ENCODE assay signal across 1 cellular context in the genomic region with DNA sequence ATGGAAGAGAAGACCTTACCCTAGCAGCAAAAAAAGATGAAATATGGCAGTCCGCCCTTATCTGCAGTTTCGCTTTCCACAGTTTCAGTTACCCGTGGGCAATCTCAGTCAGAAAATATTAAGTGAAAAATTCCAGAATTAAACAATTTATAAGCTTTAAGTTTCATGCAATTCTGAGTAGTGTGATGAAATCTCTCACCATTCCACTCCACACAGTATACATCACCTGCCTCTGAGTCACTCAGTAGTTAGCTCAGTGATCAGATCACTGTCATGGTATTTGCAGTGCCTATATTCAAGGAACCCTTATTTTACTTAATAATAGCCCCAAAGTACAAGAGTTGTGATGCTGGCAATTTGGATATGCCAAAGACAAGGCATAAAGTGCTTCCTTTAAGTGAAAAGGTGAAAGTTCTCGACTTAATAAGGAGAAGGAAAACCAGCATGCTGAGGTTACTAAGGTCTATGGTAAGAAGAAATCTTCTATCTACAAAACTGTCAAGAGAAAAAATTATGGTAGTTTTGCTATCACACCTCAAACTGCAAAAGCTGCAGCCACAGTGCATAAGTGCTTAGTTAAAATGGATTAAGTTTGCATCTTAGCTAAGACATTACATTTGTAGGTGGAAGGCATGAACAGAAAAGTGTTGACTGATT.
A peak's percentile ranks its signal among the peaks of the same experiment; 100 is the strongest.
TF ChIP-seq lines count a peak whose summit lies in the region.

No MANE protein-coding gene starts in this region.

TF ChIP-seq in K562, 482 proteins besides CTCF, POLR2A, EP300 and RAD21 (continued from another document):
- TF ChIP-seq NR2C2 (CRISPR knock-in tag; IDR thresholded peaks at IDR 0.05) (no peak), NR2C2 (tag; IDR thresholded peaks at IDR 0.05) (0 out of 2 replicates have a peak, but pooled peaks have one; percentile 18), ATF4 (CRISPR knock-in tag; IDR thresholded peaks at IDR 0.05) (no peak), RB1 (IDR thresholded peaks at IDR 0.05; ENCODE audit: low read depth) (no peak), RCOR1 (IDR thresholded peaks at IDR 0.05; ENCODE audit: borderline replicate concordance in 1 of 2, low read depth in 2 of 2, low read length in 2 of 2) (no peak), PHF21A (IDR thresholded peaks at IDR 0.05; ENCODE audit: borderline replicate concordance, low read depth) (no peak), HBP1 (CRISPR knock-in tag; IDR thresholded peaks at IDR 0.05) (no peak), MEIS2 (IDR thresholded peaks at IDR 0.05; ENCODE audit: partially characterized antibody) (peak; percentile 57), FOSL1 (tag; conservative IDR thresholded peaks at IDR 0.05) (peak; percentile 90), HINFP (tag; conservative IDR thresholded peaks at IDR 0.05; ENCODE audit: low read depth) (no peak), SMARCE1 (IDR thresholded peaks at IDR 0.05) (peak; percentile 12; the same call in 1 of the 2 replicates), PHTF2 (CRISPR knock-in tag; IDR thresholded peaks at IDR 0.05) (no peak), HSF4 (CRISPR knock-in tag; IDR thresholded peaks at IDR 0.05; ENCODE audit: borderline replicate concordance) (no peak), PCBP2 (IDR thresholded peaks at IDR 0.05; ENCODE audit: low read depth, low read length, poor library complexity, severe bottlenecking) (no peak), JUN (IDR thresholded peaks at IDR 0.05; ENCODE audit: borderline replicate concordance, low read depth, low read length) (0 out of 2 replicates have a peak, but pooled peaks have one; percentile 38), JUN (CRISPR knock-in tag; IDR thresholded peaks at IDR 0.05; ENCODE audit: borderline replicate concordance) (no peak), ETV6 (IDR thresholded peaks at IDR 0.05; ENCODE audit: borderline replicate concordance in 1 of 2, low read depth in 2 of 2, low read length in 1 of 2) (no peak), ETV6 (CRISPR knock-in tag; IDR thresholded peaks at IDR 0.05; ENCODE audit: borderline replicate concordance) (no peak), ZNF79 (CRISPR knock-in tag; IDR thresholded peaks at IDR 0.05; ENCODE audit: low read depth) (no peak), CEBPG (CRISPR knock-in tag; IDR thresholded peaks at IDR 0.05) (0 out of 2 replicates have a peak, but pooled peaks have one; percentile 27), CEBPG (tag; conservative IDR thresholded peaks at IDR 0.05 in 1 of 2, IDR thresholded peaks at IDR 0.05 in 1 of 2) (peak; percentile 72 to 88), ZNF449 (CRISPR knock-in tag; IDR thresholded peaks at IDR 0.05) (no peak), HDGF (IDR thresholded peaks at IDR 0.05) (no peak), FOXM1 (IDR thresholded peaks at IDR 0.05; ENCODE audit: low read depth) (no peak), FOXM1 (CRISPR knock-in tag; IDR thresholded peaks at IDR 0.05; ENCODE audit: low read depth) (no peak), JUND (IDR thresholded peaks at IDR 0.05; ENCODE audit: borderline replicate concordance, low read depth, low read length) (peak; percentile 76; the same call in 1 of the 2 replicates), JUND (tag; IDR thresholded peaks at IDR 0.05; ENCODE audit: borderline replicate concordance, low read depth, low read length) (0 out of 3 replicates have a peak, but pooled peaks have one; percentile 26)
- TF ChIP-seq, protein P1, sequence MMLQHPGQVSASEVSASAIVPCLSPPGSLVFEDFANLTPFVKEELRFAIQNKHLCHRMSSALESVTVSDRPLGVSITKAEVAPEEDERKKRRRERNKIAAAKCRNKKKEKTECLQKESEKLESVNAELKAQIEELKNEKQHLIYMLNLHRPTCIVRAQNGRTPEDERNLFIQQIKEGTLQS (IDR thresholded peaks at IDR 0.05) = peak; percentile 81
- TF ChIP-seq, protein P1 (CRISPR knock-in tag; conservative IDR thresholded peaks at IDR 0.05) = no peak
- TF ChIP-seq, protein P2, sequence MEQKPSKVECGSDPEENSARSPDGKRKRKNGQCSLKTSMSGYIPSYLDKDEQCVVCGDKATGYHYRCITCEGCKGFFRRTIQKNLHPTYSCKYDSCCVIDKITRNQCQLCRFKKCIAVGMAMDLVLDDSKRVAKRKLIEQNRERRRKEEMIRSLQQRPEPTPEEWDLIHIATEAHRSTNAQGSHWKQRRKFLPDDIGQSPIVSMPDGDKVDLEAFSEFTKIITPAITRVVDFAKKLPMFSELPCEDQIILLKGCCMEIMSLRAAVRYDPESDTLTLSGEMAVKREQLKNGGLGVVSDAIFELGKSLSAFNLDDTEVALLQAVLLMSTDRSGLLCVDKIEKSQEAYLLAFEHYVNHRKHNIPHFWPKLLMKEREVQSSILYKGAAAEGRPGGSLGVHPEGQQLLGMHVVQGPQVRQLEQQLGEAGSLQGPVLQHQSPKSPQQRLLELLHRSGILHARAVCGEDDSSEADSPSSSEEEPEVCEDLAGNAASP (IDR thresholded peaks at IDR 0.05) = no peak
- TF ChIP-seq, protein P3, sequence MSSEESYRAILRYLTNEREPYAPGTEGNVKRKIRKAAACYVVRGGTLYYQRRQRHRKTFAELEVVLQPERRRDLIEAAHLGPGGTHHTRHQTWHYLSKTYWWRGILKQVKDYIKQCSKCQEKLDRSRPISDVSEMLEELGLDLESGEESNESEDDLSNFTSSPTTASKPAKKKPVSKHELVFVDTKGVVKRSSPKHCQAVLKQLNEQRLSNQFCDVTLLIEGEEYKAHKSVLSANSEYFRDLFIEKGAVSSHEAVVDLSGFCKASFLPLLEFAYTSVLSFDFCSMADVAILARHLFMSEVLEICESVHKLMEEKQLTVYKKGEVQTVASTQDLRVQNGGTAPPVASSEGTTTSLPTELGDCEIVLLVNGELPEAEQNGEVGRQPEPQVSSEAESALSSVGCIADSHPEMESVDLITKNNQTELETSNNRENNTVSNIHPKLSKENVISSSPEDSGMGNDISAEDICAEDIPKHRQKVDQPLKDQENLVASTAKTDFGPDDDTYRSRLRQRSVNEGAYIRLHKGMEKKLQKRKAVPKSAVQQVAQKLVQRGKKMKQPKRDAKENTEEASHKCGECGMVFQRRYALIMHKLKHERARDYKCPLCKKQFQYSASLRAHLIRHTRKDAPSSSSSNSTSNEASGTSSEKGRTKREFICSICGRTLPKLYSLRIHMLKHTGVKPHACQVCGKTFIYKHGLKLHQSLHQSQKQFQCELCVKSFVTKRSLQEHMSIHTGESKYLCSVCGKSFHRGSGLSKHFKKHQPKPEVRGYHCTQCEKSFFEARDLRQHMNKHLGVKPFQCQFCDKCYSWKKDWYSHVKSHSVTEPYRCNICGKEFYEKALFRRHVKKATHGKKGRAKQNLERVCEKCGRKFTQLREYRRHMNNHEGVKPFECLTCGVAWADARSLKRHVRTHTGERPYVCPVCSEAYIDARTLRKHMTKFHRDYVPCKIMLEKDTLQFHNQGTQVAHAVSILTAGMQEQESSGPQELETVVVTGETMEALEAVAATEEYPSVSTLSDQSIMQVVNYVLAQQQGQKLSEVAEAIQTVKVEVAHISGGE (CRISPR knock-in tag; IDR thresholded peaks at IDR 0.05) = no peak
TF ChIP-seq in K562: peak in this region for 10.
